In genomic region chr18:76361219-76361618, GRCh38 we compare ENCODE assay signal across 27 cellular contexts.
"Had no signal": no experiment of that assay in that cellular context is flagged by ENCODE, and none has a peak within 500 bp of the region (broad histone marks: within the 10 kb centered on the region; RNA-seq: fewer than 3 reads in every experiment).

No MANE protein-coding gene starts in this region.

- ATAC-seq: activated naive CD8-positive, alpha-beta T cell treated with anti-CD3 and anti-CD28 coated beads, Interleukin-2, amount 50 U/mL, for 24 hours had no signal

- DNase-seq: activated CD4-positive, alpha-beta memory T cell treated with anti-CD3 and anti-CD28 coated beads, Interleukin-2, amount 10 ng/mL, durations not matched to agents 7 days and 5 days; activated CD4-positive, alpha-beta T cell treated with anti-CD3 and anti-CD28 coated beads for 1 hour; activated CD4-positive, alpha-beta T cell treated with anti-CD3 and anti-CD28 coated beads for 48 hours; activated CD4-positive, CD25-positive, alpha-beta regulatory T cell; activated effector memory CD4-positive, alpha-beta T cell treated with Interleukin-2 at 50 U/mL for 16 hours; activated naive CD4-positive, alpha-beta T cell treated with anti-CD3 and anti-CD28 coated beads, Interleukin-2, amount 10 ng/mL, durations not matched to agents 7 days and 5 days; activated naive CD8-positive, alpha-beta T cell treated with anti-CD3 and anti-CD28 coated beads, Interleukin-2, amount 50 U/mL, for 24 hours; activated T-cell treated with anti-CD3 and anti-CD28 coated beads, Interleukin-2, amount 50 U/mL, for 48 hours; anterior cingulate cortex; central memory CD4-positive, alpha-beta T cell; Kasumi-1; MG63; NCI-H1048; NCI-H1105 treated with DMSO at 0.1 percent for 48 hours; NCI-H1436; NCI-H1694; NCI-H1930; NCI-H2081 treated with DMSO at 0.1 percent for 48 hours; NCI-H226; NCI-H446 treated with DMSO at 0.1 percent for 48 hours; NCI-H524; NCI-H69; NCI-H82; SHP77; SJCRH30 had no signal

- H3K27ac ChIP-seq: SJCRH30, SK-N-MC, VCaP had no signal

- H3K27me3 ChIP-seq: MG63, SJCRH30 had no signal

- H3K4me3 ChIP-seq: MG63, SJCRH30, SK-N-MC had no signal

- H3K9me3 ChIP-seq: MG63, SJCRH30 had no signal

- H3K4me1 ChIP-seq: SJCRH30 had no signal

- H3K36me3 ChIP-seq: MG63, SJCRH30 had no signal
